19 cellular contexts compared by ENCODE assay signal in the genomic region with DNA sequence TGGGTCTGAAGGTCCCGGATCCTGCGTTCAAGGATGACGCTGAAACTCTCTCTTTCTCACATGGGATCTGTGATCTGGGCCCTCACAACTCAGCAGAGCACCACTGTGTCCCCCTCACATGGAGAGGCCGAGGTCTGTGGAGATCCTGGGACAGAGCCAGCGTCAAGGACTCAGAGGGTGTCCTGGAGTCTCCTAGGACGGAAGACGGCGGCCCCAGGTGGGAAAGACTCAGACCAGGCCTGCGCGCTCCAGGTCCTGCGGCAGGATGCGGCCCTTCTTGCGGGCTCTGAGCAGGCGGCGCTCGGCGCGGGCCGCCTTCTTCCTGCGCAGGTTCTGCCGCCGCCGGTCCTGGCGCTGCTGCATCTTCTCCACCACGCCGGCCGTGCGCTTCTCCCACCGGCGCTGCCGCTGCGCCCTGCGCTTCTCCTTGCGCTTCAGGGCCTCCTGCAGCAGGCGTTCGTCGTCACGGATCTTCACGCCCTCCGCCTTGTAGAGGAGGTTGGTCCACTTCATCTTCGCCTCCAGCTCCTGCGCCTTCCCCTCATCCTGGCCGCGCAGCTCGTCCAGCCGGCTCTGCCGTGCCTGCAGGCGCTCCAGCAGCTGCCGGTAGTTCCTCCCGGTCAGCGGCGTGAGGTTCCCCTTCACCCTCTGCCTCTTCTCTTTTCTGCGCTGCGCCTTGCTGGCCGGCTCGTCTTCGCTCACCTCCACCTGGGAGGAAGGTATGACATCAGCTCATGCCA.
"Had no signal": no experiment of that assay in that cellular context is flagged by ENCODE, and none has a peak within 500 bp of the region (broad histone marks: within the 10 kb centered on the region; RNA-seq: fewer than 3 reads in every experiment).

No MANE protein-coding gene starts in this region.

- H3K9me3 ChIP-seq: ovary, SK-N-SH, suprapubic skin, upper lobe of left lung had no signal

- H3K27ac ChIP-seq: cardiac muscle cell, epithelial cell of prostate, ovary, suprapubic skin, upper lobe of left lung had no signal

- H3K27ac Mint-ChIP-seq: activated naive CD8-positive, alpha-beta T cell had no signal

- H3K27me3 ChIP-seq: cardiac muscle cell, ovary, suprapubic skin, upper lobe of left lung had no signal

- H3K4me3 ChIP-seq: cardiac muscle cell, lung, ovary, suprapubic skin, upper lobe of left lung had no signal

- H3K36me3 Mint-ChIP-seq: activated naive CD8-positive, alpha-beta T cell had no signal

- DNase-seq: activated CD4-positive, CD25-positive, alpha-beta regulatory T cell; activated gamma-delta T cell; cortex of kidney; effector memory CD4-positive, alpha-beta T cell; hypothalamus; naive thymus-derived CD8-positive, alpha-beta T cell; SK-N-SH; stimulated activated CD4-positive, alpha-beta T cell treated with anti-CD3 and anti-CD28 coated beads, Interleukin-4, amount 100 ng/mL, for 1 hour; stimulated activated CD8-positive, alpha-beta memory T cell treated with anti-CD3 and anti-CD28 coated beads, Interleukin-4, amount 100 ng/mL, for 48 hours; stimulated activated naive CD8-positive, alpha-beta T cell treated with anti-CD3 and anti-CD28 coated beads, Interleukin-15, Interleukin-2, amounts not matched to agents 100 U/mL and 50 U/mL, for 24 hours; T-helper 1 cell had no signal

- H3K27me3 Mint-ChIP-seq: activated naive CD8-positive, alpha-beta T cell; naive thymus-derived CD8-positive, alpha-beta T cell had no signal

- H3K36me3 ChIP-seq: ovary had no signal

- H3K9me3 Mint-ChIP-seq: naive thymus-derived CD8-positive, alpha-beta T cell had no signal

- ATAC-seq: naive thymus-derived CD8-positive, alpha-beta T cell; Right ventricle myocardium inferior; stimulated activated naive CD8-positive, alpha-beta T cell treated with anti-CD3 and anti-CD28 coated beads, Interleukin-15, Interleukin-2, amounts not matched to agents 100 U/mL and 50 U/mL, for 24 hours had no signal

- H3K9ac ChIP-seq: SK-N-SH had no signal

- H3K4me2 ChIP-seq: SK-N-SH had no signal

- H3K4me3 Mint-ChIP-seq: activated naive CD8-positive, alpha-beta T cell had no signal
